In the genomic region with DNA sequence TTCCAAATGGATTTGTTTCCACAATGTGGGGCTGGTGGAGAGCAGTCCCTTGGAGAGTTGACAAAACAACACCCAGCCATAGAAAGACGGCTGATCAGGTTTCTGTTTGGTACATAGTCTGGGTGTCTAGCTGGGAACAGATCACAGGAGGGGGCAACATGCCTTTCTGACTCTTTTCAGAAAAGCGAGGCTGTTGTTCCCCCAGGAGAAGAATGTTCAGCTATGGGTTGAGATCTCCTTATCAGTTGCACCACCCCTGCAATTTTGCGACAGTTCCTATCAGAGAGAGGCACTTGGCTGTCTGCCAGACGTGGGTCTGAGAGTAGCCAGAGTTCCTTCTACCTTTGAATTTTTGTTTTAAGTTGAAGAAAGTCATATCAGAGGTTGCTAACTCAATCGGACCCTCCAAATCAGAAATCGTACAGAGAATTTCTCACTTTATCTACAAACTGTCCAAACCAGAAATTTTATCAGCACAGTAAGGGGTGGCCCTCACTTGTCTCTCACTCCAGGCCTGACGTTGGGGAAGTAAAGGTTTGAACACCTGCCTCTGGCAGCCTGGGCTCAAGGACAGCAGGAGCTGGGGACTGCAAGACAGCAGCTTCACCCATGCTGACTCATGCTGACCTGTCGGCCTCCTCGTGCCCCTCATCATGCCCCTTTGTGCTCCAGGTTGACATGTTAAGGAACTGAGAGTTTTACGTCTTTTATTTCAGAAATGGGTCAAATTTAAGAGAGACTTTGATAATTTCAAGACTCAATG, we compare ENCODE assay signal across 22 cellular contexts. TPM values are rescaled to one million over a fixed set of nuclear protein-coding genes. Genes with fewer than 3 reads are reported as not detected.
DNase-seq lines count a peak whose midpoint lies in the region; ATAC-seq lines count a peak whose summit lies in the region.
"Had no signal": no experiment of that assay in that cellular context is flagged by ENCODE, and none has a peak within 500 bp of the region (broad histone marks: within the 10 kb centered on the region; RNA-seq: fewer than 3 reads in every experiment).

No MANE protein-coding gene starts in this region.

- no peak overlapping the region for H2BK5ac ChIP-seq in mesendoderm (ENCODE audit: low read length)

- ATAC-seq in HG02798 (IDR thresholded peaks at IDR 0.05; ENCODE audit: poor library complexity, unreplicated experiment) = no peak
- ATAC-seq: stimulated activated effector memory CD8-positive, alpha-beta T cell treated with anti-CD3 and anti-CD28 coated beads, Interleukin-12 subunit alpha, Interleukin-12 subunit beta, amount 100 ng/mL, for 72 hours had no signal

- no CpG with 5 or more reads among the region's 10 CpGs for WGBS in mesendoderm (ENCODE audit: extremely low coverage, insufficient coverage, low lambda C conversion rate)

- H2AFZ ChIP-seq in Karpas-422 (ENCODE audit: low read length) = no peak overlapping the region

- no peak overlapping the region for H3K4ac ChIP-seq in mesendoderm (ENCODE audit: low read depth, low read length)

- H3K4me2 ChIP-seq in Karpas-422 (ENCODE audit: low read depth, low read length, poor library complexity, severe bottlenecking) (no peak overlapping the region), mesendoderm (ENCODE audit: low read length) (no peak overlapping the region)
- H3K4me2 ChIP-seq: BLaER1 had no signal

- H3K9ac ChIP-seq in Karpas-422 (ENCODE audit: low read length) = no peak overlapping the region
- no peak overlapping the region for H3K9ac ChIP-seq in mesendoderm (ENCODE audit: low read length)
- H3K9ac ChIP-seq: BLaER1 had no signal

- H3K18ac ChIP-seq in mesendoderm (ENCODE audit: low read length) = no peak overlapping the region

- H4K8ac ChIP-seq in mesendoderm (ENCODE audit: low read depth, low read length) = no peak overlapping the region

- H3K27me3 ChIP-seq in Karpas-422 (ENCODE audit: low read length) (no peaks in the 10 kb centered on the region), mesendoderm (ENCODE audit: insufficient read depth, low read length, poor library complexity) (no peaks in the 10 kb centered on the region)
- H3K27me3 ChIP-seq: BLaER1, upper lobe of left lung had no signal

- no peak overlapping the region for H3K56ac ChIP-seq in mesendoderm (ENCODE audit: low read length)

- no peak overlapping the region for H2BK15ac ChIP-seq in mesendoderm (replicated peaks; ENCODE audit: low read depth)

- H2BK120ac ChIP-seq in mesendoderm (ENCODE audit: low read depth, low read length) = no peak overlapping the region

- H3K4me1 ChIP-seq in Karpas-422 (ENCODE audit: low read length) (no peaks in the 10 kb centered on the region), mesendoderm (ENCODE audit: control insufficient read depth, low read depth, low read length) (no peaks in the 10 kb centered on the region)
- H3K4me1 ChIP-seq: BLaER1, prostate gland, upper lobe of left lung had no signal

- H3K9me2 ChIP-seq in Karpas-422 (replicated peaks; ENCODE audit: insufficient read depth, low read length) = no peaks in the 10 kb centered on the region

- H2AK5ac ChIP-seq in mesendoderm (ENCODE audit: low read length) = no peak overlapping the region

- H3K79me1 ChIP-seq in mesendoderm (ENCODE audit: low read length) = no peaks in the 10 kb centered on the region

- H3K36me3 ChIP-seq in Karpas-422 (ENCODE audit: insufficient read depth, low read length) = no peaks in the 10 kb centered on the region
- no peaks in the 10 kb centered on the region for H3K36me3 ChIP-seq in mesendoderm (ENCODE audit: control insufficient read depth, insufficient read depth, low read length)
- H3K36me3 ChIP-seq: BLaER1, prostate gland, upper lobe of left lung had no signal

- no peak overlapping the region for H3K23ac ChIP-seq in mesendoderm (ENCODE audit: low read length)

- no peaks in the 10 kb centered on the region for H3K9me3 ChIP-seq in Karpas-422 (ENCODE audit: low read length)
- H3K9me3 ChIP-seq: BLaER1, prostate gland, upper lobe of left lung had no signal

- H3K27ac ChIP-seq in Karpas-422 (ENCODE audit: low read length) = no peak overlapping the region
- no peak overlapping the region for H3K27ac ChIP-seq in mesendoderm (ENCODE audit: low read depth, low read length)
- H3K27ac ChIP-seq: 22Rv1, BLaER1, epithelial cell of prostate, prostate gland, upper lobe of left lung had no signal

- H3K4me3 ChIP-seq in Karpas-422 (ENCODE audit: low read length) (no peak overlapping the region), mesendoderm (ENCODE audit: low read length) (no peak overlapping the region)
- H3K4me3 ChIP-seq: BLaER1, prostate gland, upper lobe of left lung had no signal

- H3K79me2 ChIP-seq in Karpas-422 (ENCODE audit: low read length) = no peaks in the 10 kb centered on the region
- no peaks in the 10 kb centered on the region for H3K79me2 ChIP-seq in mesendoderm (ENCODE audit: control insufficient read depth, insufficient read depth, low read length)

- no peaks in the 10 kb centered on the region for H4K20me1 ChIP-seq in Karpas-422 (ENCODE audit: insufficient read depth, low read depth, low read length)
- H4K20me1 ChIP-seq: BLaER1 had no signal

- no peak overlapping the region for H4K5ac ChIP-seq in mesendoderm (ENCODE audit: low read length)

- peak; percentile 25 for DNase-seq in DMS 273 (lab: John Stamatoyannopoulos, UW; ENCODE audit: unreplicated experiment)
- DNase-seq in DMS 273 treated with DMSO at 0.1 percent for 48 hours (lab: John Stamatoyannopoulos, UW) = no peak
- peak; percentile 44 for DNase-seq in Karpas-422
- DNase-seq in SHP77 (lab: John Stamatoyannopoulos, UW) = peak; percentile 72 to 79
- DNase-seq in mesendoderm = peak; percentile 43
- DNase-seq in NCI-H1930 (lab: John Stamatoyannopoulos, UW) = no peak
- DNase-seq in medulla oblongata (ENCODE audit: extremely low spot score) = no peak
- DNase-seq: activated CD4-positive, CD25-positive, alpha-beta regulatory T cell treated with anti-CD3 and anti-CD28 coated beads, Interleukin-2, amount 50 U/mL, for 72 hours; activated CD8-positive, alpha-beta memory T cell treated with anti-CD3 and anti-CD28 coated beads, Interleukin-2, amount 50 U/mL, for 4 hours; activated naive CD4-positive, alpha-beta T cell; cortex of kidney; naive B cell; NCI-H2081; T-helper 2 cell had no signal

RNA-seq across cellular contexts. Expression of gene TMC2, which starts 42.2 kb away (rescaled TPM):
- not detected in 2 replicates for total RNA-seq in Karpas-422 (2014; rRNA removed; shearing (Covaris generic); ENCODE audit: low replicate concordance)
- not detected for polyA plus RNA-seq in mesendoderm (2013, experiment 1 of 2)
- 0.01 TPM for polyA plus RNA-seq in mesendoderm (2013, experiment 2 of 2)
- total RNA-seq: astrocyte had no signal

Comparison
In these comparisons a context has a peak if more than half of its experiments do, and no peak if none do; other contexts are left out.
1. DNase-seq: peak in DMS 273 (single experiment), Karpas-422 (single experiment), SHP77 (2 of 2) and mesendoderm (single experiment); none in DMS 273 treated with DMSO at 0.1 percent for 48 hours (single experiment), NCI-H1930 (0 of 2) and medulla oblongata (single experiment).